In genomic region chr11:117010808-117011540, GRCh38 we compare ENCODE assay signal across 10 cellular contexts.
DNase-seq lines count a peak whose midpoint lies in the region; FAIRE-seq and TF ChIP-seq lines count a peak whose summit lies in the region.
"Had no signal": no experiment of that assay in that cellular context is flagged by ENCODE, and none has a peak within 500 bp of the region (broad histone marks: within the 10 kb centered on the region; RNA-seq: fewer than 3 reads in every experiment).

No MANE protein-coding gene starts in this region.

- H3K36me3 ChIP-seq in right atrium auricular region: no peaks in the 10 kb centered on the region
- H3K36me3 ChIP-seq: neutrophil had no signal

- intact Hi-C loops in dorsolateral prefrontal cortex (cut with DNase I): no loop called here

- no peaks in the 10 kb centered on the region for H3K9me3 ChIP-seq in right atrium auricular region
- H3K9me3 ChIP-seq: neutrophil had no signal

- FAIRE-seq in RCC 7860 (lab: Jason Lieb, UNC): peak; percentile 67

- H3K4me1 ChIP-seq in right atrium auricular region: peaks cover 0 to 4% of the 10 kb centered on the region in 2 donors

- H3K4me3 ChIP-seq in dorsolateral prefrontal cortex (peak overlapping the region in 13 of 59 donors; percentile 1 to 26 (median 15)), retinal pigment epithelial cell (ENCODE audit: low read length) (no peak overlapping the region), right atrium auricular region (no peak overlapping the region)

- peak; percentile 98 for DNase-seq in GM04503 (ENCODE audit: low read depth)
- peak; percentile 69 for DNase-seq in RCC 7860 (ENCODE audit: low spot score)
- DNase-seq in dorsolateral prefrontal cortex: no peak
- DNase-seq in retinal pigment epithelial cell (ENCODE audit: low read depth): peak; percentile 45
- DNase-seq in Ammon's horn (ENCODE audit: low spot score): no peak
- DNase-seq in NCI-H1092 treated with DMSO at 0.1 percent for 48 hours (lab: John Stamatoyannopoulos, UW): no peak
- DNase-seq in HuH-7 (ENCODE audit: low spot score): no peak
- DNase-seq in right atrium auricular region (ENCODE audit: low spot score): no peak
- DNase-seq: MM.1S had no signal

- H3K27me3 ChIP-seq in dorsolateral prefrontal cortex (no peaks in the 10 kb centered on the region), right atrium auricular region (no peaks in the 10 kb centered on the region)
- H3K27me3 ChIP-seq: neutrophil had no signal

- TF ChIP-seq CTCF in dorsolateral prefrontal cortex (IDR thresholded peaks at IDR 0.05 in 54 of 56, conservative IDR thresholded peaks at IDR 0.05 in 2 of 56; ENCODE audit: low read depth in 1 of 56, partially characterized antibody in 56 of 56): peak in 1 of 56 donors; percentile 12
- no peak for TF ChIP-seq CTCF in retinal pigment epithelial cell (conservative IDR thresholded peaks at IDR 0.05; ENCODE audit: low read depth, low read length)
- TF ChIP-seq CTCF in right atrium auricular region (IDR thresholded peaks at IDR 0.05): no peak

- peak overlapping the region; percentile 38 to 97 (median 87) for H3K27ac ChIP-seq in dorsolateral prefrontal cortex
- H3K27ac ChIP-seq in right atrium auricular region: no peak overlapping the region
- H3K27ac ChIP-seq: neutrophil had no signal

Comparison
In these comparisons a context has a peak if more than half of its experiments do, and no peak if none do; other contexts are left out.
1. DNase-seq: peak in GM04503 (single experiment), RCC 7860 (single experiment) and retinal pigment epithelial cell (single experiment); none in dorsolateral prefrontal cortex (0 of 10), Ammon's horn (single experiment), NCI-H1092 treated with DMSO at 0.1 percent for 48 hours (single experiment), HuH-7 (single experiment) and right atrium auricular region (single experiment).
2. H3K27ac ChIP-seq: peak in dorsolateral prefrontal cortex (59 of 59); none in right atrium auricular region (0 of 2).